21 cellular contexts compared by ENCODE assay signal in genomic region chr16:25177831-25178688, GRCh38. TPM values are rescaled to one million over a fixed set of nuclear protein-coding genes. Genes with fewer than 3 reads are reported as not detected.
DNase-seq lines count a peak whose midpoint lies in the region; ATAC-seq and TF ChIP-seq lines count a peak whose summit lies in the region.
"Had no signal": no experiment of that assay in that cellular context is flagged by ENCODE, and none has a peak within 500 bp of the region (broad histone marks: within the 10 kb centered on the region; RNA-seq: fewer than 3 reads in every experiment).

No MANE protein-coding gene starts in this region.

- peak overlapping the region in 2 of 3 experiments; percentile 13 to 83; a peak in 1 of 7 replicates for H3K27ac Mint-ChIP-seq in H9
- H3K27ac Mint-ChIP-seq: activated naive CD8-positive, alpha-beta T cell treated with anti-CD3 and anti-CD28 coated beads, Interleukin-2, amount 50 U/mL, for 24 hours had no signal

- H3F3A ChIP-seq in SK-N-SH (replicated peaks; ENCODE audit: insufficient read depth) = no peaks in the 10 kb centered on the region

- H2AFZ ChIP-seq in H9 (ENCODE audit: low read length) (no peak overlapping the region), SK-N-SH (ENCODE audit: low read depth) (no peak overlapping the region)

- H2AK5ac ChIP-seq in H9 (ENCODE audit: insufficient read length, low read length) = no peak overlapping the region

- no peak overlapping the region for H2BK15ac ChIP-seq in H9 (ENCODE audit: low read depth, low read length)

- H4K8ac ChIP-seq in H9 (replicated peaks; ENCODE audit: insufficient read length, low read depth, low read length) = no peak overlapping the region

- CTCF ChIA-PET in SK-N-SH (lab: Yijun Ruan, JAX) = no interaction called here

- WGBS in H9 (ENCODE audit: extremely low coverage, insufficient read length, low lambda C conversion rate) = 100% methylated on average over 1 of the region's 20 CpGs
- 91% methylated on average over 20 of the region's 20 CpGs for WGBS in SK-N-SH (ENCODE audit: low lambda C conversion rate)

- no peak overlapping the region for H2BK5ac ChIP-seq in H9 (ENCODE audit: insufficient read length, low read length)

- H4K5ac ChIP-seq in H9 (ENCODE audit: insufficient read length, low read depth, low read length) = no peak overlapping the region

- H3K14ac ChIP-seq in H9 (ENCODE audit: insufficient read depth, low read length) = no peak overlapping the region

- no peak overlapping the region for H3K4ac ChIP-seq in H9 (ENCODE audit: low read depth, low read length)

- no peak for TF ChIP-seq RAD21 in SK-N-SH (IDR thresholded peaks at IDR 0.05; ENCODE audit: low read length)

- H3K9me3 ChIP-seq in H9 (ENCODE audit: control insufficient read depth, low read depth, low read length) = no peaks in the 10 kb centered on the region
- H3K9me3 ChIP-seq in SK-N-SH = no peaks in the 10 kb centered on the region
- H3K9me3 ChIP-seq: tibial artery had no signal

- H2BK12ac ChIP-seq in H9 (ENCODE audit: insufficient read length, low read depth, low read length) = no peak overlapping the region

- H3K27me3 ChIP-seq in H9 (ENCODE audit: insufficient read depth, low read length) (no peaks in the 10 kb centered on the region), SK-N-SH (ENCODE audit: insufficient read depth) (no peaks in the 10 kb centered on the region), brain microvascular endothelial cell (replicated peaks) (no peaks in the 10 kb centered on the region)
- H3K27me3 ChIP-seq: tibial artery had no signal

- no peak overlapping the region for H3T11ph ChIP-seq in H9 (ENCODE audit: low read length)

- no peak overlapping the region for H3K18ac ChIP-seq in H9 (ENCODE audit: insufficient read length, low read depth, low read length)

- H4K20me1 ChIP-seq in H9 (ENCODE audit: control insufficient read depth, insufficient read depth, insufficient read length) (peaks cover 2% of the 10 kb centered on the region), SK-N-SH (ENCODE audit: insufficient read depth) (no peaks in the 10 kb centered on the region)

- H3K27ac ChIP-seq in H9 (ENCODE audit: insufficient read length, low read depth, low read length) (no peak overlapping the region), SK-N-SH (ENCODE audit: low read depth in 2 of 2, low read length in 1 of 2) (no peak overlapping the region), brain microvascular endothelial cell (no peak overlapping the region)
- H3K27ac ChIP-seq: RWPE1, tibial artery had no signal

- DNase-seq in H9 (no peak), NOMO-1 treated with DMSO at 0.1 percent for 48 hours (lab: John Stamatoyannopoulos, UW; ENCODE audit: unreplicated experiment) (peak; percentile 72), fibroblast of mammary gland (ENCODE audit: low read depth) (peak; percentile 10), posterior vena cava (ENCODE audit: low spot score) (peak; percentile 68), SK-N-SH (no peak), brain microvascular endothelial cell (no peak)
- DNase-seq: activated CD4-positive, alpha-beta T cell treated with anti-CD3 and anti-CD28 coated beads for 48 hours; activated naive CD8-positive, alpha-beta T cell treated with anti-CD3 and anti-CD28 coated beads, Interleukin-2, amount 50 U/mL, for 24 hours; activated T-cell treated with anti-CD3 and anti-CD28 coated beads, Interleukin-2, amount 50 U/mL, for 1 hour; cerebellar nuclear complex; GDM1; islet precursor cell; stimulated activated CD4-positive, alpha-beta T cell treated with anti-CD3 and anti-CD28 coated beads, Interleukin-2, amount 100 ng/mL, for 24 hours; stimulated activated CD8-positive, alpha-beta memory T cell treated with anti-CD3 and anti-CD28 coated beads, Interleukin-4, amount 100 ng/mL, for 48 hours; tibial artery had no signal

- no peaks in the 10 kb centered on the region for H3K9me2 ChIP-seq in SK-N-SH

- intact Hi-C loops in posterior vena cava (cut with DNase I) = no loop called here

- H3K79me1 ChIP-seq in H9 (ENCODE audit: insufficient read depth, low read depth, low read length, poor library complexity, severe bottlenecking) = no peaks in the 10 kb centered on the region

- H3K4me3 Mint-ChIP-seq in H9 = no peak overlapping the region
- H3K4me3 Mint-ChIP-seq: activated naive CD8-positive, alpha-beta T cell treated with anti-CD3 and anti-CD28 coated beads, Interleukin-2, amount 50 U/mL, for 24 hours had no signal

- H3K4me1 Mint-ChIP-seq in H9 = no peaks in the 10 kb centered on the region
- H3K4me1 Mint-ChIP-seq: activated naive CD8-positive, alpha-beta T cell treated with anti-CD3 and anti-CD28 coated beads, Interleukin-2, amount 50 U/mL, for 24 hours had no signal

- H3K27me3 Mint-ChIP-seq in H9 (ENCODE audit: low read depth) = no peaks in the 10 kb centered on the region
- H3K27me3 Mint-ChIP-seq: activated naive CD8-positive, alpha-beta T cell treated with anti-CD3 and anti-CD28 coated beads, Interleukin-2, amount 50 U/mL, for 24 hours had no signal

- no peak for ATAC-seq in HG03175 (IDR thresholded peaks at IDR 0.05; ENCODE audit: unreplicated experiment)
- no peak for ATAC-seq in GM19035 (IDR thresholded peaks at IDR 0.05; ENCODE audit: unreplicated experiment)
- ATAC-seq: activated naive CD8-positive, alpha-beta T cell treated with anti-CD3 and anti-CD28 coated beads, Interleukin-2, amount 50 U/mL, for 24 hours had no signal

- H3K23ac ChIP-seq in H9 (ENCODE audit: insufficient read length, low read depth, low read length) = no peak overlapping the region

- no peak for TF ChIP-seq EP300 in SK-N-SH (IDR thresholded peaks at IDR 0.05; ENCODE audit: borderline replicate concordance in 1 of 2, low read depth in 1 of 2, low read length in 1 of 2)

- no peak overlapping the region for H3K4me3 ChIP-seq in fibroblast of mammary gland (ENCODE audit: control insufficient read depth, low read depth, low read length)
- H3K4me3 ChIP-seq in SK-N-SH (ENCODE audit: low read depth in 2 of 2, low read length in 1 of 2) = no peak overlapping the region
- no peak overlapping the region for H3K4me3 ChIP-seq in brain microvascular endothelial cell (ENCODE audit: low read depth, low read length)
- H3K4me3 ChIP-seq: tibial artery had no signal

- no peaks in the 10 kb centered on the region for H3K9me3 Mint-ChIP-seq in H9
- H3K9me3 Mint-ChIP-seq: activated naive CD8-positive, alpha-beta T cell treated with anti-CD3 and anti-CD28 coated beads, Interleukin-2, amount 50 U/mL, for 24 hours had no signal

- H3K36me3 Mint-ChIP-seq in H9 (ENCODE audit: insufficient read depth in 1 of 3, low read depth in 3 of 3) = peaks cover 4 to 33% (median 21%) of the 10 kb centered on the region in 3 experiments; a peak in 5 of 7 replicates

- H3K36me3 ChIP-seq in SK-N-SH (replicated peaks in 1 of 2; ENCODE audit: control insufficient read depth in 1 of 2, insufficient read depth in 2 of 2, low read length in 1 of 2) = peaks cover 6 to 16% of the 10 kb centered on the region in 2 experiments
- peaks cover 2% of the 10 kb centered on the region for H3K36me3 ChIP-seq in brain microvascular endothelial cell (replicated peaks)

- in situ Hi-C loops in brain microvascular endothelial cell (cut with HindIII; ENCODE audit: low pct_ligation_motif_present, low sequenced_read_pairs) = no loop called here

- H3K4me2 ChIP-seq in H9 (ENCODE audit: insufficient read depth, insufficient read length, low read length) (no peak overlapping the region), SK-N-SH (no peak overlapping the region)

- no peak for TF ChIP-seq CTCF in H9 (conservative IDR thresholded peaks at IDR 0.05)
- no peak for TF ChIP-seq CTCF in fibroblast of mammary gland (conservative IDR thresholded peaks at IDR 0.05; ENCODE audit: control insufficient read depth, insufficient read depth, low read depth, low read length)
- TF ChIP-seq CTCF in SK-N-SH (IDR thresholded peaks at IDR 0.05) = no peak
- TF ChIP-seq CTCF in brain microvascular endothelial cell (IDR thresholded peaks at IDR 0.05; ENCODE audit: low read depth, low read length, missing control alignments) = no peak

- no peak overlapping the region for H2BK120ac ChIP-seq in H9 (ENCODE audit: low read depth, low read length, poor library complexity, severe bottlenecking)

- H3K56ac ChIP-seq in H9 (ENCODE audit: insufficient read length, low read depth, low read length) = no peak overlapping the region

- H3K9ac ChIP-seq in H9 (ENCODE audit: extremely low read depth, insufficient read length, low read length) = no peak overlapping the region
- H3K9ac ChIP-seq in SK-N-SH = no peak overlapping the region

- no peaks in the 10 kb centered on the region for H3K79me2 ChIP-seq in H9 (ENCODE audit: insufficient read depth, low read length)
- H3K79me2 ChIP-seq in SK-N-SH (ENCODE audit: insufficient read depth) = no peaks in the 10 kb centered on the region

- H2BK20ac ChIP-seq in H9 (ENCODE audit: low read depth, low read length, poor library complexity, severe bottlenecking) = no peak overlapping the region

- POLR2A ChIA-PET in SK-N-SH (lab: Yijun Ruan, JAX) = no interaction called here

- no peak overlapping the region for H4K91ac ChIP-seq in H9 (ENCODE audit: insufficient read length, low read depth, low read length)

- no peaks in the 10 kb centered on the region for H3K4me1 ChIP-seq in H9 (ENCODE audit: insufficient read depth, low read length)
- no peaks in the 10 kb centered on the region for H3K4me1 ChIP-seq in SK-N-SH (ENCODE audit: control insufficient read depth in 1 of 2, insufficient read depth in 2 of 2, low read depth in 1 of 2, low read length in 1 of 2)
- H3K4me1 ChIP-seq: tibial artery had no signal

- no peaks in the 10 kb centered on the region for H3K23me2 ChIP-seq in H9 (ENCODE audit: insufficient read length, low read depth, low read length, poor library complexity, severe bottlenecking)

TF ChIP-seq in SK-N-SH, 30 proteins besides CTCF, POLR2A, EP300 and RAD21:
- no peak for TF ChIP-seq MEF2A (IDR thresholded peaks at IDR 0.05; ENCODE audit: borderline replicate concordance, low read depth)
- no peak for TF ChIP-seq FOSL2 (IDR thresholded peaks at IDR 0.05; ENCODE audit: borderline replicate concordance, low read depth)
- TF ChIP-seq MXI1 (IDR thresholded peaks at IDR 0.05; ENCODE audit: low read depth, low read length) = no peak
- no peak for TF ChIP-seq RFX5 (IDR thresholded peaks at IDR 0.05; ENCODE audit: low read length)
TF ChIP-seq in SK-N-SH: peak in this region for 0.

RNA-seq across cellular contexts. Expression of gene AQP8, which starts 38.7 kb away (rescaled TPM):
- total RNA-seq in H9 (2021) = not detected in 2 replicates
- total RNA-seq in posterior vena cava = not detected
- polyA plus RNA-seq in SK-N-SH (2012; rRNA removed) = 0.03 TPM in 1 of 2 replicates, not detected in the other
- not detected in 2 replicates for polyA plus RNA-seq in SK-N-SH (2012; cell fraction: cytosol; rRNA removed)
- 0.12 and 0.14 TPM in 2 replicates for polyA plus RNA-seq in SK-N-SH (2012; cell fraction: nucleus; rRNA removed)
- total RNA-seq: endothelial cell of umbilical vein; renal cortical epithelial cell; T-helper 1 cell treated with Interleukin-12 subunit alpha and Interleukin-12 subunit beta and Interleukin-4 antibody, amounts not matched to agents 30 ng/mL and 1 ng/mL, for 36 hours had no signal
- polyA plus RNA-seq: endothelial cell of umbilical vein had no signal

Comparison
In these comparisons a context has a peak if more than half of its experiments do, and no peak if none do; other contexts are left out.
1. DNase-seq: peak in NOMO-1 treated with DMSO at 0.1 percent for 48 hours (single experiment), fibroblast of mammary gland (single experiment) and posterior vena cava (single experiment); none in H9 (single experiment), SK-N-SH (single experiment) and brain microvascular endothelial cell (single experiment).